20 cellular contexts compared by ENCODE assay signal in genomic region chr5:133109655-133110483, GRCh38. TPM values are rescaled to one million over a fixed set of nuclear protein-coding genes. Genes with fewer than 3 reads are reported as not detected.
DNase-seq lines count a peak whose midpoint lies in the region; ATAC-seq and TF ChIP-seq lines count a peak whose summit lies in the region.
"Had no signal": no experiment of that assay in that cellular context is flagged by ENCODE, and none has a peak within 500 bp of the region (broad histone marks: within the 10 kb centered on the region; RNA-seq: fewer than 3 reads in every experiment).

No MANE protein-coding gene starts in this region.

- no peak for ATAC-seq in activated B cell treated with CpG ODN at 0.5 μM for 24 hours (ENCODE audit: low read depth)
- ATAC-seq in sciatic nerve: peak; percentile 87
- no peak for ATAC-seq in HG02678 (IDR thresholded peaks at IDR 0.05; ENCODE audit: unreplicated experiment)
- ATAC-seq in CD4-positive, alpha-beta T cell (ENCODE audit: poor library complexity): no peak
- ATAC-seq: esophagus mucosa, T-cell had no signal

- H3K9me3 Mint-ChIP-seq in activated B cell treated with CpG ODN at 0.5 μM for 24 hours: no peaks in the 10 kb centered on the region
- H3K9me3 Mint-ChIP-seq in CD4-positive, alpha-beta T cell: no peaks in the 10 kb centered on the region
- H3K9me3 Mint-ChIP-seq: activated CD4-positive, alpha-beta T cell treated with anti-CD3 and anti-CD28 coated beads, Interleukin-2, amount 10 ng/mL, durations not matched to agents 7 days and 5 days; central memory CD8-positive, alpha-beta T cell; T-cell had no signal

- H3K4me1 Mint-ChIP-seq in activated B cell treated with CpG ODN at 0.5 μM for 24 hours: peaks cover 59% of the 10 kb centered on the region
- peaks cover 30% of the 10 kb centered on the region for H3K4me1 Mint-ChIP-seq in CD4-positive, alpha-beta T cell (ENCODE audit: low read depth)

- intact Hi-C loops in activated B cell treated with CpG ODN at 0.5 μM for 24 hours (cut with micrococcal nuclease) (loop anchor here (2.0 to 10.0 kb wide), 8 partner anchors 287 to 1115 kb away; partner anchors contain the start of genes IRF1 and PPP2CA), sciatic nerve (cut with DNase I) (loop anchor here (2.0 kb wide), 1 partner anchor 757 kb away; no protein-coding TSS in a partner anchor)
- intact Hi-C loops in CD4-positive, alpha-beta T cell (cut with DNase I, micrococcal nuclease): loop anchor here (2.0 to 10.0 kb wide), 6 partner anchors 82 to 835 kb away; partner anchors contain the start of gene FSTL4 (in 1 of the 2)

- H3K4me3 ChIP-seq in fibroblast of villous mesenchyme (ENCODE audit: low read depth, low read length): no peak overlapping the region
- H3K4me3 ChIP-seq: MG63, uterus had no signal

- no peaks in the 10 kb centered on the region for H3K27me3 ChIP-seq in CD4-positive, alpha-beta T cell (ENCODE audit: control insufficient read depth, insufficient read depth, low read length)
- H3K27me3 ChIP-seq: MG63, uterus had no signal

- H3K27ac ChIP-seq in CD4-positive, alpha-beta T cell (ENCODE audit: low read depth, low read length): no peak overlapping the region
- H3K27ac ChIP-seq: 22Rv1, uterus had no signal

- CTCF ChIA-PET in activated B cell treated with CpG ODN at 0.5 μM for 24 hours (lab: Charles Lee): interaction anchor here (0.9 to 2.5 kb wide), 11 partner anchors 238 to 1030 kb away, joined by 3 to 11 read pairs (median 5); no protein-coding TSS in a partner anchor
- CTCF ChIA-PET in CD4-positive, alpha-beta T cell (lab: Charles Lee): interaction anchor here (0.6 kb wide), 1 partner anchor 72 kb away, joined by 3 read pairs; no protein-coding TSS in a partner anchor

- POLR2A ChIA-PET in activated B cell treated with CpG ODN at 0.5 μM for 24 hours (lab: Charles Lee): interaction anchor here (0.6 kb wide), 1 partner anchor 819 kb away, joined by 3 read pairs; no protein-coding TSS in a partner anchor
- POLR2A ChIA-PET in CD4-positive, alpha-beta T cell (lab: Charles Lee): no interaction called here

- DNase-seq in DMS53 (lab: John Stamatoyannopoulos, UW) (peak; percentile 30), DMS53 treated with DMSO at 0.1 percent for 48 hours (lab: John Stamatoyannopoulos, UW; ENCODE audit: unreplicated experiment) (no peak), activated B cell treated with CpG ODN at 0.5 μM for 24 hours (no peak), fibroblast of villous mesenchyme (ENCODE audit: low read depth) (peak; percentile 63), sciatic nerve (ENCODE audit: low spot score) (no peak), OCI-M1 (lab: John Stamatoyannopoulos, UW) (no peak)
- no peak for DNase-seq in CD4-positive, alpha-beta T cell
- DNase-seq: activated CD4-positive, alpha-beta T cell treated with anti-CD3 and anti-CD28 coated beads, Interleukin-2, amount 10 ng/mL, durations not matched to agents 7 days and 5 days; activated gamma-delta T cell; Caco-2; effector CD4-positive, alpha-beta T cell; MG63; NCI-H1694; SIG-M5; T-cell; uterus had no signal

- H3K36me3 Mint-ChIP-seq in activated B cell treated with CpG ODN at 0.5 μM for 24 hours (ENCODE audit: low read depth): peaks cover 9% of the 10 kb centered on the region
- H3K36me3 Mint-ChIP-seq in CD4-positive, alpha-beta T cell (ENCODE audit: low read depth): peaks cover 14% of the 10 kb centered on the region

- TF ChIP-seq CTCF in activated B cell treated with CpG ODN at 0.5 μM for 24 hours (IDR thresholded peaks at IDR 0.05) (no peak), fibroblast of villous mesenchyme (IDR thresholded peaks at IDR 0.05; ENCODE audit: insufficient read depth, low read depth, low read length) (no peak)
- no peak for TF ChIP-seq CTCF in CD4-positive, alpha-beta T cell (IDR thresholded peaks at IDR 0.05)

- H3K9me3 ChIP-seq in CD4-positive, alpha-beta T cell (ENCODE audit: control insufficient read depth, low read length): no peaks in the 10 kb centered on the region
- H3K9me3 ChIP-seq: Caco-2, MG63, uterus had no signal

- no peaks in the 10 kb centered on the region for H3K27me3 Mint-ChIP-seq in activated B cell treated with CpG ODN at 0.5 μM for 24 hours
- no peaks in the 10 kb centered on the region for H3K27me3 Mint-ChIP-seq in CD4-positive, alpha-beta T cell
- H3K27me3 Mint-ChIP-seq: activated CD4-positive, alpha-beta T cell treated with anti-CD3 and anti-CD28 coated beads, Interleukin-2, amount 10 ng/mL, durations not matched to agents 7 days and 5 days; central memory CD8-positive, alpha-beta T cell; T-cell had no signal

- no peak overlapping the region for H3K4me3 Mint-ChIP-seq in activated B cell treated with CpG ODN at 0.5 μM for 24 hours
- H3K4me3 Mint-ChIP-seq in CD4-positive, alpha-beta T cell: no peak overlapping the region
- H3K4me3 Mint-ChIP-seq: activated CD4-positive, alpha-beta T cell treated with anti-CD3 and anti-CD28 coated beads, Interleukin-2, amount 10 ng/mL, durations not matched to agents 7 days and 5 days; central memory CD8-positive, alpha-beta T cell; T-cell had no signal

- H3K27ac Mint-ChIP-seq in activated B cell treated with CpG ODN at 0.5 μM for 24 hours: peak overlapping the region; percentile 22
- no peak overlapping the region for H3K27ac Mint-ChIP-seq in CD4-positive, alpha-beta T cell
- H3K27ac Mint-ChIP-seq: activated CD4-positive, alpha-beta T cell treated with anti-CD3 and anti-CD28 coated beads, Interleukin-2, amount 10 ng/mL, durations not matched to agents 7 days and 5 days; T-cell had no signal

RNA-seq across cellular contexts. Expression of gene HSPA4, which starts 58.1 kb away (rescaled TPM):
- 152 and 162 TPM in 2 replicates for total RNA-seq in activated B cell treated with CpG ODN at 0.5 μM for 24 hours
- 104 and 187 TPM in 2 replicates for total RNA-seq in fibroblast of villous mesenchyme
- total RNA-seq in sciatic nerve: 65.0 TPM
- 10 to 100 TPM; 42.2 to 44.7 TPM for total RNA-seq in CD4-positive, alpha-beta T cell

Comparison
In these comparisons a context has a peak if more than half of its experiments do, and no peak if none do; other contexts are left out.
1. DNase-seq: peak in DMS53 (single experiment) and fibroblast of villous mesenchyme (single experiment); none in DMS53 treated with DMSO at 0.1 percent for 48 hours (single experiment), activated B cell treated with CpG ODN at 0.5 μM for 24 hours (single experiment), sciatic nerve (single experiment), OCI-M1 (single experiment) and CD4-positive, alpha-beta T cell (0 of 10).